Comparison of ENCODE assay signal across 20 cellular contexts in the genomic region with DNA sequence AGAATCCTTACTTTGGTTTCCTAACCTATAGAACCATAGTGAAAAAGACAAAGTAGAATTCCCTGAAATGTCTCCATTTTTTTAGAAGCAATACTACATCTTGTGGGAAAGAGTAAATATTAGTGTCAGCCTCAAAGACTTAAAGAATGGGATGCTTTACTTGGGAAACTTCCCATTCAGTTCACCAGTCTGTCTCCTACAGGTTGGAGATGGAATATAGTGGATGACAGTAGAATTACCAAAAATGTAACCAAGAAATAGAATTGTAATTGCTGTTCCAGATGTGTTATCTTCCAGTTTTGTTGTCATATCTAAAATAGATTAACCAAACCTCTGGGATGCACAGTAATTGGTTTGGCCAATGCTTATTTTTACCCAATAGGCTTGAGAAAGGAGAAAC.
"Had no signal": no experiment of that assay in that cellular context is flagged by ENCODE, and none has a peak within 500 bp of the region (broad histone marks: within the 10 kb centered on the region; RNA-seq: fewer than 3 reads in every experiment).

No MANE protein-coding gene starts in this region.

- DNase-seq: colonic mucosa; effector CD4-positive, alpha-beta T cell; kidney; left cardiac atrium; left ventricle myocardium inferior; lower lobe of right lung; mesenchymal stem cell; midbrain; small intestine; stimulated activated CD4-positive, alpha-beta T cell treated with anti-CD3 and anti-CD28 coated beads, Interleukin-2, amount 100 ng/mL, for 48 hours; stimulated activated naive CD8-positive, alpha-beta T cell treated with anti-CD3 and anti-CD28 coated beads, Interleukin-15, Interleukin-2, amounts not matched to agents 100 U/mL and 50 U/mL, for 24 hours; thyroid gland; upper lobe of left lung; uterus had no signal

- H3K27me3 Mint-ChIP-seq: natural killer cell treated with Interleukin-12 subunit alpha and Interleukin-12 subunit beta and Interleukin-15 and Interleukin-18, amount 100 ng/mL, for 72 hours had no signal

- H3K27ac Mint-ChIP-seq: natural killer cell treated with Interleukin-12 subunit alpha and Interleukin-12 subunit beta and Interleukin-15 and Interleukin-18, amount 100 ng/mL, for 72 hours; stimulated activated effector memory CD8-positive, alpha-beta T cell treated with anti-CD3 and anti-CD28 coated beads, Interleukin-12 subunit alpha, Interleukin-12 subunit beta, amount 100 ng/mL, for 72 hours had no signal

- H3K4me3 ChIP-seq: colonic mucosa, esophagus muscularis mucosa, gastroesophageal sphincter, left ventricle myocardium inferior, lower lobe of right lung, right atrium auricular region, suprapubic skin, thyroid gland, upper lobe of left lung, uterus had no signal

- H3K4me3 Mint-ChIP-seq: natural killer cell treated with Interleukin-12 subunit alpha and Interleukin-12 subunit beta and Interleukin-15 and Interleukin-18, amount 100 ng/mL, for 72 hours; stimulated activated effector memory CD8-positive, alpha-beta T cell treated with anti-CD3 and anti-CD28 coated beads, Interleukin-12 subunit alpha, Interleukin-12 subunit beta, amount 100 ng/mL, for 72 hours had no signal

- H3K4me1 ChIP-seq: colonic mucosa, esophagus muscularis mucosa, gastroesophageal sphincter, left ventricle myocardium inferior, lower lobe of right lung, right atrium auricular region, suprapubic skin, thyroid gland, upper lobe of left lung, uterus had no signal

- H3K36me3 ChIP-seq: colonic mucosa, esophagus muscularis mucosa, gastroesophageal sphincter, left ventricle myocardium inferior, lower lobe of right lung, right atrium auricular region, suprapubic skin, thyroid gland, upper lobe of left lung, uterus had no signal

- H3K4me1 Mint-ChIP-seq: stimulated activated effector memory CD8-positive, alpha-beta T cell treated with anti-CD3 and anti-CD28 coated beads, Interleukin-12 subunit alpha, Interleukin-12 subunit beta, amount 100 ng/mL, for 72 hours had no signal

- H3K27me3 ChIP-seq: colonic mucosa, esophagus muscularis mucosa, gastroesophageal sphincter, right atrium auricular region, suprapubic skin, thyroid gland, upper lobe of left lung, uterus had no signal

- H3K36me3 Mint-ChIP-seq: natural killer cell treated with Interleukin-12 subunit alpha and Interleukin-12 subunit beta and Interleukin-15 and Interleukin-18, amount 100 ng/mL, for 72 hours; stimulated activated effector memory CD8-positive, alpha-beta T cell treated with anti-CD3 and anti-CD28 coated beads, Interleukin-12 subunit alpha, Interleukin-12 subunit beta, amount 100 ng/mL, for 72 hours had no signal

- H3K9me3 ChIP-seq: colonic mucosa, esophagus muscularis mucosa, gastroesophageal sphincter, left ventricle myocardium inferior, lower lobe of right lung, right atrium auricular region, suprapubic skin, thyroid gland, upper lobe of left lung, uterus had no signal

- H3K27ac ChIP-seq: colonic mucosa, esophagus muscularis mucosa, gastroesophageal sphincter, left ventricle myocardium inferior, lower lobe of right lung, right atrium auricular region, suprapubic skin, thyroid gland, upper lobe of left lung, uterus had no signal
